14 cellular contexts compared by ENCODE assay signal in genomic region chrX:20452487-20452886, GRCh38.
DNase-seq lines count a peak whose midpoint lies in the region; ATAC-seq and TF ChIP-seq lines count a peak whose summit lies in the region.
"Had no signal": no experiment of that assay in that cellular context is flagged by ENCODE, and none has a peak within 500 bp of the region (broad histone marks: within the 10 kb centered on the region; RNA-seq: fewer than 3 reads in every experiment).

No MANE protein-coding gene starts in this region.

- no peak overlapping the region for H2AFZ ChIP-seq in GM23338

- ATAC-seq in GM18498 (IDR thresholded peaks at IDR 0.05; ENCODE audit: unreplicated experiment) (peak; percentile 75), GM19351 (IDR thresholded peaks at IDR 0.05; ENCODE audit: unreplicated experiment) (peak; percentile 84), HG03066 (IDR thresholded peaks at IDR 0.05; ENCODE audit: low read depth, unreplicated experiment) (peak; percentile 56), GM23338 (no peak), lower lobe of right lung (no peak)
- ATAC-seq: PC-3 had no signal

- peak overlapping the region; percentile 1 for H3K4me3 Mint-ChIP-seq in activated T-helper 1 cell treated with anti-CD3 and anti-CD28 coated beads, Interleukin-12 subunit alpha, Interleukin-12 subunit beta, Interleukin-2, Interleukin-4 antibody, amounts not matched to agents 30 ng/mL and 10 ng/mL and 1 ng/mL, durations not matched to agents 14 hours and 24 hours and 36 hours
- no peak overlapping the region for H3K4me3 Mint-ChIP-seq in GM23338

- no peaks in the 10 kb centered on the region for H3K4me1 ChIP-seq in GM23338 (ENCODE audit: insufficient read depth)
- H3K4me1 ChIP-seq in lower lobe of right lung = no peaks in the 10 kb centered on the region
- H3K4me1 ChIP-seq: Caco-2, transverse colon had no signal

- intact Hi-C loops in activated T-helper 1 cell treated with anti-CD3 and anti-CD28 coated beads, Interleukin-12 subunit alpha, Interleukin-12 subunit beta, Interleukin-2, Interleukin-4 antibody, amounts not matched to agents 30 ng/mL and 10 ng/mL and 1 ng/mL, durations not matched to agents 14 hours and 24 hours and 36 hours (cut with micrococcal nuclease) = loop anchor here (2.0 kb wide), 1 partner anchor 64 kb away; no protein-coding TSS in a partner anchor
- intact Hi-C loops in lower lobe of right lung (cut with DNase I) = no loop called here

- peaks cover 3% of the 10 kb centered on the region for H3K36me3 Mint-ChIP-seq in activated T-helper 1 cell treated with anti-CD3 and anti-CD28 coated beads, Interleukin-12 subunit alpha, Interleukin-12 subunit beta, Interleukin-2, Interleukin-4 antibody, amounts not matched to agents 30 ng/mL and 10 ng/mL and 1 ng/mL, durations not matched to agents 14 hours and 24 hours and 36 hours (ENCODE audit: low read depth)
- H3K36me3 Mint-ChIP-seq in GM23338 (ENCODE audit: low read depth) = no peaks in the 10 kb centered on the region

- H3K9me3 Mint-ChIP-seq in activated T-helper 1 cell treated with anti-CD3 and anti-CD28 coated beads, Interleukin-12 subunit alpha, Interleukin-12 subunit beta, Interleukin-2, Interleukin-4 antibody, amounts not matched to agents 30 ng/mL and 10 ng/mL and 1 ng/mL, durations not matched to agents 14 hours and 24 hours and 36 hours = peaks cover 11% of the 10 kb centered on the region
- no peaks in the 10 kb centered on the region; the same call in 2 of the 3 replicates for H3K9me3 Mint-ChIP-seq in GM23338

- no peaks in the 10 kb centered on the region for H3K9me3 ChIP-seq in lower lobe of right lung
- H3K9me3 ChIP-seq: Caco-2, transverse colon had no signal

- no peaks in the 10 kb centered on the region for H3K9me2 ChIP-seq in GM23338 (ENCODE audit: insufficient read depth)

- H3K4me3 ChIP-seq in GM23338 (no peak overlapping the region), lower lobe of right lung (no peak overlapping the region)
- H3K4me3 ChIP-seq: transverse colon had no signal

- no peaks in the 10 kb centered on the region for H3K36me3 ChIP-seq in GM23338 (ENCODE audit: insufficient read depth)
- no peaks in the 10 kb centered on the region for H3K36me3 ChIP-seq in lower lobe of right lung
- H3K36me3 ChIP-seq: transverse colon had no signal

- no peak overlapping the region for H3K4me2 ChIP-seq in GM23338

- H3K4me1 Mint-ChIP-seq in activated T-helper 1 cell treated with anti-CD3 and anti-CD28 coated beads, Interleukin-12 subunit alpha, Interleukin-12 subunit beta, Interleukin-2, Interleukin-4 antibody, amounts not matched to agents 30 ng/mL and 10 ng/mL and 1 ng/mL, durations not matched to agents 14 hours and 24 hours and 36 hours (ENCODE audit: low read depth) = peaks cover 41% of the 10 kb centered on the region
- H3K4me1 Mint-ChIP-seq in GM23338 = no peaks in the 10 kb centered on the region

- no peak for DNase-seq in activated T-helper 1 cell treated with anti-CD3 and anti-CD28 coated beads, Interleukin-12 subunit alpha, Interleukin-12 subunit beta, Interleukin-2, Interleukin-4 antibody, amounts not matched to agents 30 ng/mL and 10 ng/mL and 1 ng/mL, durations not matched to agents 14 hours and 24 hours and 36 hours (ENCODE audit: low spot score)
- DNase-seq in GM23338 (ENCODE audit: low spot score) (no peak), NCI-H1930 (lab: John Stamatoyannopoulos, UW) (no peak), lower lobe of right lung (no peak), COLO829 (ENCODE audit: low spot score) (no peak)
- DNase-seq: activated gamma-delta T cell treated with Interleukin-2 at 50 U/mL for 16 hours, Caco-2, glutamatergic neuron, mesenchymal stem cell, PC-3, transverse colon had no signal

- no peaks in the 10 kb centered on the region for H3K79me2 ChIP-seq in GM23338 (replicated peaks; ENCODE audit: insufficient read depth)

- no peak overlapping the region for H3K27ac ChIP-seq in GM23338 (ENCODE audit: low read depth)
- no peak overlapping the region for H3K27ac ChIP-seq in lower lobe of right lung
- H3K27ac ChIP-seq: transverse colon had no signal

- peak overlapping the region; percentile 84 for H3K27ac Mint-ChIP-seq in activated T-helper 1 cell treated with anti-CD3 and anti-CD28 coated beads, Interleukin-12 subunit alpha, Interleukin-12 subunit beta, Interleukin-2, Interleukin-4 antibody, amounts not matched to agents 30 ng/mL and 10 ng/mL and 1 ng/mL, durations not matched to agents 14 hours and 24 hours and 36 hours
- no peak overlapping the region for H3K27ac Mint-ChIP-seq in GM23338

- no peak for TF ChIP-seq CTCF in GM23338 (conservative IDR thresholded peaks at IDR 0.05; ENCODE audit: low read depth in 2 of 2)
- TF ChIP-seq CTCF in lower lobe of right lung (IDR thresholded peaks at IDR 0.05) = no peak

- peaks cover 3% of the 10 kb centered on the region for H3K27me3 Mint-ChIP-seq in activated T-helper 1 cell treated with anti-CD3 and anti-CD28 coated beads, Interleukin-12 subunit alpha, Interleukin-12 subunit beta, Interleukin-2, Interleukin-4 antibody, amounts not matched to agents 30 ng/mL and 10 ng/mL and 1 ng/mL, durations not matched to agents 14 hours and 24 hours and 36 hours (ENCODE audit: insufficient read depth)
- H3K27me3 Mint-ChIP-seq in GM23338 (ENCODE audit: insufficient read depth, low read depth, poor library complexity) = peaks cover 3% of the 10 kb centered on the region

- no peaks in the 10 kb centered on the region for H3K27me3 ChIP-seq in GM23338 (ENCODE audit: insufficient read depth)
- H3K27me3 ChIP-seq in lower lobe of right lung (ENCODE audit: low read depth) = no peaks in the 10 kb centered on the region
- H3K27me3 ChIP-seq: transverse colon had no signal

- H4K20me1 ChIP-seq in GM23338 (replicated peaks; ENCODE audit: insufficient read depth) = no peaks in the 10 kb centered on the region

- no peaks in the 10 kb centered on the region for H3F3A ChIP-seq in GM23338 (replicated peaks; ENCODE audit: low read depth)

TF ChIP-seq in GM23338, 12 proteins besides CTCF, POLR2A, EP300 and RAD21:
- no peak for TF ChIP-seq EZH2 (IDR thresholded peaks at IDR 0.05; ENCODE audit: low read depth, unreplicated experiment)
- TF ChIP-seq ZNF331 (CRISPR knock-in tag; IDR thresholded peaks at IDR 0.05; ENCODE audit: low read depth) = no peak

Comparison
In these comparisons a context has a peak if more than half of its experiments do, and no peak if none do; other contexts are left out.
1. ATAC-seq: peak in GM18498 (single experiment), GM19351 (single experiment) and HG03066 (single experiment); none in GM23338 (single experiment) and lower lobe of right lung (0 of 2).